9 cellular contexts compared by ENCODE assay signal in genomic region chr6:26251354-26252081, GRCh38.
DNase-seq lines count a peak whose midpoint lies in the region; ATAC-seq, FAIRE-seq and TF ChIP-seq lines count a peak whose summit lies in the region.
"Had no signal": no experiment of that assay in that cellular context is flagged by ENCODE, and none has a peak within 500 bp of the region (broad histone marks: within the 10 kb centered on the region; RNA-seq: fewer than 3 reads in every experiment).

No MANE protein-coding gene starts in this region.

- peak; percentile 46 for ATAC-seq in HG03103 (IDR thresholded peaks at IDR 0.05; ENCODE audit: low read depth, unreplicated experiment)
- peak; percentile 52 for ATAC-seq in activated CD8-positive, alpha-beta T cell treated with anti-CD3 and anti-CD28 coated beads for 36 hours
- ATAC-seq: A549 had no signal

- no peaks in the 10 kb centered on the region for H3K36me3 ChIP-seq in stomach smooth muscle (ENCODE audit: control insufficient read depth in 2 of 2, insufficient read depth in 2 of 2, low read length in 2 of 2)

- no peak overlapping the region for H3K9ac ChIP-seq in stomach smooth muscle (ENCODE audit: low read length in 2 of 2)

- peaks cover 6% of the 10 kb centered on the region for H3K4me1 ChIP-seq in stomach smooth muscle (ENCODE audit: control insufficient read depth, insufficient read depth, low read length)
- H3K4me1 ChIP-seq: A549 had no signal

- peak overlapping the region; percentile 54 to 65 for H3K4me3 ChIP-seq in stomach smooth muscle (ENCODE audit: low read length in 2 of 2)

- peaks cover 11% of the 10 kb centered on the region for H3K36me3 Mint-ChIP-seq in activated CD8-positive, alpha-beta T cell treated with anti-CD3 and anti-CD28 coated beads for 36 hours (ENCODE audit: low read depth)
- no peaks in the 10 kb centered on the region for H3K36me3 Mint-ChIP-seq in mesothelial cell of epicardium

- CTCF ChIA-PET in activated CD8-positive, alpha-beta T cell treated with anti-CD3 and anti-CD28 coated beads for 36 hours (lab: Charles Lee): interaction anchor here (0.7 to 3.0 kb wide), 14 partner anchors 8 to 882 kb away, joined by 3 to 18 read pairs (median 4); a partner anchor contains a TSS

- H3K4me3 Mint-ChIP-seq in activated CD8-positive, alpha-beta T cell treated with anti-CD3 and anti-CD28 coated beads for 36 hours: peak overlapping the region; percentile 82
- H3K4me3 Mint-ChIP-seq in mesothelial cell of epicardium: peak overlapping the region; percentile 95

- POLR2A ChIA-PET in activated CD8-positive, alpha-beta T cell treated with anti-CD3 and anti-CD28 coated beads for 36 hours (lab: Charles Lee): interaction anchor here (0.8 to 4.1 kb wide), 22 partner anchors 9 to 1614 kb away, joined by 3 to 35 read pairs (median 4); a partner anchor contains a TSS

- no peaks in the 10 kb centered on the region for H3K9me3 ChIP-seq in stomach smooth muscle (ENCODE audit: control insufficient read depth in 2 of 2, low read length in 2 of 2)
- H3K9me3 ChIP-seq: A549 had no signal

- H3K27ac Mint-ChIP-seq in activated CD8-positive, alpha-beta T cell treated with anti-CD3 and anti-CD28 coated beads for 36 hours: peak overlapping the region; percentile 99
- peak overlapping the region; percentile 96 for H3K27ac Mint-ChIP-seq in mesothelial cell of epicardium

- FAIRE-seq in endometrium (lab: Jason Lieb, UNC): peak; percentile 33
- FAIRE-seq: A549 had no signal

- peak; percentile 33 for DNase-seq in activated T-cell treated with anti-CD3 and anti-CD28 coated beads for 1 hour (ENCODE audit: low read depth)
- DNase-seq in activated T-cell treated with anti-CD3 and anti-CD28 coated beads for 4 hours: no peak
- DNase-seq in NCI-H526 (lab: John Stamatoyannopoulos, UW): peak; percentile 89 to 90
- peak; percentile 83 for DNase-seq in activated CD8-positive, alpha-beta T cell treated with anti-CD3 and anti-CD28 coated beads for 36 hours
- peak; percentile 33 to 71 for DNase-seq in mesothelial cell of epicardium (ENCODE audit: low spot score in 2 of 2, unreplicated experiment in 2 of 2)

- no peaks in the 10 kb centered on the region for H3K9me3 Mint-ChIP-seq in activated CD8-positive, alpha-beta T cell treated with anti-CD3 and anti-CD28 coated beads for 36 hours
- no peaks in the 10 kb centered on the region for H3K9me3 Mint-ChIP-seq in mesothelial cell of epicardium

- H3K27me3 Mint-ChIP-seq in activated CD8-positive, alpha-beta T cell treated with anti-CD3 and anti-CD28 coated beads for 36 hours: no peaks in the 10 kb centered on the region
- no peaks in the 10 kb centered on the region for H3K27me3 Mint-ChIP-seq in mesothelial cell of epicardium (ENCODE audit: low read depth)

- no peak for TF ChIP-seq CTCF in activated CD8-positive, alpha-beta T cell treated with anti-CD3 and anti-CD28 coated beads for 36 hours (IDR thresholded peaks at IDR 0.05)
- no peak for TF ChIP-seq CTCF in mesothelial cell of epicardium (IDR thresholded peaks at IDR 0.05; ENCODE audit: unreplicated experiment)

- H3K27me3 ChIP-seq in stomach smooth muscle (ENCODE audit: control insufficient read depth in 1 of 2, insufficient read depth in 2 of 2, low read length in 2 of 2): peaks cover 39 to 47% of the 10 kb centered on the region in 2 donors

- no peak overlapping the region for H3K27ac ChIP-seq in stomach smooth muscle (ENCODE audit: low read length)

- peaks cover 25% of the 10 kb centered on the region for H3K4me1 Mint-ChIP-seq in activated CD8-positive, alpha-beta T cell treated with anti-CD3 and anti-CD28 coated beads for 36 hours (ENCODE audit: low read depth)
- H3K4me1 Mint-ChIP-seq in mesothelial cell of epicardium: peaks cover 35% of the 10 kb centered on the region

- intact Hi-C loops in activated CD8-positive, alpha-beta T cell treated with anti-CD3 and anti-CD28 coated beads for 36 hours (cut with micrococcal nuclease): loop anchor here (2.0 kb wide), 1 partner anchor 19 kb away; a partner anchor contains a TSS
